ENCODE assay signal across 11 cellular contexts in the genomic region with DNA sequence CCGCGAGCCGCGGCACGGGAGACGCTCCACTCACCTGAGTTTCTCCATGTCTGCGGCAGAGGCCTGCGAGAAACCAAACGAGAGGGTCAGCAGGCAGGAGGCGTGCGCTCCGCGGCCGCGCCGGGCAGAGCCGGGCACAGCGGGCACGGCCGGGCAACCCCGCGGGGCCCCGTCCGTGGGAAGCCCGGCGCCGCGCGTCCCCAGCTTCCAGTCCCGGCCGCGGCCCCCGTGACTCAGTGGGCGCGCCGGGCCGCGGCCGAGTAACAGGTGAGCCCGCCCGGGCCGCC. TPM values are rescaled to one million over a fixed set of nuclear protein-coding genes. Genes with fewer than 3 reads are reported as not detected.
DNase-seq lines count a peak whose midpoint lies in the region; ATAC-seq and TF ChIP-seq lines count a peak whose summit lies in the region.
"Had no signal": no experiment of that assay in that cellular context is flagged by ENCODE, and none has a peak within 500 bp of the region (broad histone marks: within the 10 kb centered on the region; RNA-seq: fewer than 3 reads in every experiment).

No MANE protein-coding gene starts in this region.

- peak; percentile 7 for ATAC-seq in activated naive CD8-positive, alpha-beta T cell treated with anti-CD3 and anti-CD28 coated beads, Interleukin-2, amount 10 ng/mL, durations not matched to agents 7 days and 5 days (ENCODE audit: low read depth)
- ATAC-seq in upper lobe of right lung (no peak), GM21737 (IDR thresholded peaks at IDR 0.05; ENCODE audit: unreplicated experiment) (no peak)

- no peaks in the 10 kb centered on the region for H3K36me3 Mint-ChIP-seq in activated naive CD8-positive, alpha-beta T cell treated with anti-CD3 and anti-CD28 coated beads, Interleukin-2, amount 10 ng/mL, durations not matched to agents 7 days and 5 days
- no peaks in the 10 kb centered on the region for H3K36me3 Mint-ChIP-seq in activated naive CD8-positive, alpha-beta T cell treated with anti-CD3 and anti-CD28 coated beads for 36 hours
- H3K36me3 Mint-ChIP-seq in dendritic cell treated with granulocyte-macrophage colony-stimulating factor and Interleukin-4, amounts not matched to agents 40 ng/mL and 50 ng/mL, for 4 days (ENCODE audit: low read depth): no peaks in the 10 kb centered on the region

- WGBS in mesodermal cell (ENCODE audit: insufficient coverage in 2 of 2), 2 experiments: 1% methylated on average over 19 to 32 of the region's 42 CpGs

- POLR2A ChIA-PET in activated naive CD8-positive, alpha-beta T cell treated with anti-CD3 and anti-CD28 coated beads, Interleukin-2, amount 10 ng/mL, durations not matched to agents 7 days and 5 days (lab: Charles Lee): interaction anchor here (0.6 kb wide), 1 partner anchor 1192 kb away, joined by 3 read pairs; no protein-coding TSS in a partner anchor

- no peak for TF ChIP-seq CTCF in upper lobe of right lung (IDR thresholded peaks at IDR 0.05)

- H3K9me3 ChIP-seq in mesodermal cell (ENCODE audit: control insufficient read depth, low read length) (no peaks in the 10 kb centered on the region), upper lobe of right lung (no peaks in the 10 kb centered on the region)
- H3K9me3 ChIP-seq: adrenal gland had no signal

- H3K27me3 Mint-ChIP-seq in activated naive CD8-positive, alpha-beta T cell treated with anti-CD3 and anti-CD28 coated beads, Interleukin-2, amount 10 ng/mL, durations not matched to agents 7 days and 5 days: peaks cover 26% of the 10 kb centered on the region
- H3K27me3 Mint-ChIP-seq in activated naive CD8-positive, alpha-beta T cell treated with anti-CD3 and anti-CD28 coated beads for 36 hours: peaks cover 31% of the 10 kb centered on the region
- H3K27me3 Mint-ChIP-seq in dendritic cell treated with granulocyte-macrophage colony-stimulating factor and Interleukin-4, amounts not matched to agents 40 ng/mL and 50 ng/mL, for 4 days: peaks cover 88% of the 10 kb centered on the region

- H3K4me3 ChIP-seq in mesodermal cell (ENCODE audit: extremely low read depth, insufficient read depth, low read length, poor library complexity, severe bottlenecking): peak overlapping the region; percentile 38
- H3K4me3 ChIP-seq in upper lobe of right lung: peak overlapping the region; percentile 48

- H3K36me3 ChIP-seq in mesodermal cell (ENCODE audit: control insufficient read depth, insufficient read depth, low read length) (no peaks in the 10 kb centered on the region), upper lobe of right lung (no peaks in the 10 kb centered on the region)
- H3K36me3 ChIP-seq: adrenal gland had no signal

- H3K4me1 ChIP-seq in mesodermal cell (ENCODE audit: control insufficient read depth, insufficient read depth, low read length, poor library complexity, severe bottlenecking) (peaks cover 11% of the 10 kb centered on the region), upper lobe of right lung (peaks cover 12% of the 10 kb centered on the region)

- no peak for DNase-seq in activated naive CD8-positive, alpha-beta T cell treated with anti-CD3 and anti-CD28 coated beads, Interleukin-2, amount 10 ng/mL, durations not matched to agents 7 days and 5 days
- no peak for DNase-seq in activated naive CD8-positive, alpha-beta T cell treated with anti-CD3 and anti-CD28 coated beads for 36 hours
- DNase-seq in upper lobe of right lung (no peak), substantia nigra (lab: John Stamatoyannopoulos, UW) (no peak), middle frontal gyrus (ENCODE audit: extremely low spot score, low spot score) (no peak)
- DNase-seq: adrenal gland, NCI-H446 treated with DMSO at 0.1 percent for 48 hours, SW 1271 had no signal

- intact Hi-C loops in dendritic cell treated with granulocyte-macrophage colony-stimulating factor and Interleukin-4, amounts not matched to agents 40 ng/mL and 50 ng/mL, for 4 days (cut with micrococcal nuclease): no loop called here
- intact Hi-C loops in upper lobe of right lung (cut with DNase I): no loop called here

- peaks cover 2% of the 10 kb centered on the region for H3K4me1 Mint-ChIP-seq in activated naive CD8-positive, alpha-beta T cell treated with anti-CD3 and anti-CD28 coated beads, Interleukin-2, amount 10 ng/mL, durations not matched to agents 7 days and 5 days
- H3K4me1 Mint-ChIP-seq in activated naive CD8-positive, alpha-beta T cell treated with anti-CD3 and anti-CD28 coated beads for 36 hours: peaks cover 9% of the 10 kb centered on the region
- peaks cover 16% of the 10 kb centered on the region for H3K4me1 Mint-ChIP-seq in dendritic cell treated with granulocyte-macrophage colony-stimulating factor and Interleukin-4, amounts not matched to agents 40 ng/mL and 50 ng/mL, for 4 days (ENCODE audit: low read depth)

- H3K27ac ChIP-seq in mesodermal cell (ENCODE audit: low read depth, low read length, severe bottlenecking): no peak overlapping the region
- H3K27ac ChIP-seq in upper lobe of right lung: no peak overlapping the region
- H3K27ac ChIP-seq in substantia nigra (ENCODE audit: low read depth, low read length, poor library complexity, severe bottlenecking): no peak overlapping the region

- H3K27ac Mint-ChIP-seq in activated naive CD8-positive, alpha-beta T cell treated with anti-CD3 and anti-CD28 coated beads, Interleukin-2, amount 10 ng/mL, durations not matched to agents 7 days and 5 days: no peak overlapping the region
- H3K27ac Mint-ChIP-seq in activated naive CD8-positive, alpha-beta T cell treated with anti-CD3 and anti-CD28 coated beads for 36 hours: no peak overlapping the region
- H3K27ac Mint-ChIP-seq in dendritic cell treated with granulocyte-macrophage colony-stimulating factor and Interleukin-4, amounts not matched to agents 40 ng/mL and 50 ng/mL, for 4 days: no peak overlapping the region

- peaks cover 65% of the 10 kb centered on the region for H3K27me3 ChIP-seq in upper lobe of right lung

- H3K9me3 Mint-ChIP-seq in activated naive CD8-positive, alpha-beta T cell treated with anti-CD3 and anti-CD28 coated beads, Interleukin-2, amount 10 ng/mL, durations not matched to agents 7 days and 5 days: no peaks in the 10 kb centered on the region
- H3K9me3 Mint-ChIP-seq in activated naive CD8-positive, alpha-beta T cell treated with anti-CD3 and anti-CD28 coated beads for 36 hours: no peaks in the 10 kb centered on the region
- no peaks in the 10 kb centered on the region for H3K9me3 Mint-ChIP-seq in dendritic cell treated with granulocyte-macrophage colony-stimulating factor and Interleukin-4, amounts not matched to agents 40 ng/mL and 50 ng/mL, for 4 days

- H3K4me3 Mint-ChIP-seq in activated naive CD8-positive, alpha-beta T cell treated with anti-CD3 and anti-CD28 coated beads, Interleukin-2, amount 10 ng/mL, durations not matched to agents 7 days and 5 days: no peak overlapping the region
- no peak overlapping the region for H3K4me3 Mint-ChIP-seq in activated naive CD8-positive, alpha-beta T cell treated with anti-CD3 and anti-CD28 coated beads for 36 hours
- H3K4me3 Mint-ChIP-seq in dendritic cell treated with granulocyte-macrophage colony-stimulating factor and Interleukin-4, amounts not matched to agents 40 ng/mL and 50 ng/mL, for 4 days: peak overlapping the region; percentile 20

RNA-seq across cellular contexts. Expression of a gene that starts 19.4 kb away (rescaled TPM):
- total RNA-seq in activated naive CD8-positive, alpha-beta T cell treated with anti-CD3 and anti-CD28 coated beads, Interleukin-2, amount 10 ng/mL, durations not matched to agents 7 days and 5 days: 1 to 10 TPM; 1.5 to 2.3 TPM
- total RNA-seq in activated naive CD8-positive, alpha-beta T cell treated with anti-CD3 and anti-CD28 coated beads for 36 hours: 1 to 10 TPM; 5.9 to 6.6 TPM
- 2.0 TPM for polyA plus RNA-seq in mesodermal cell (2013, experiment 1 of 2)
- 2.0 TPM for polyA plus RNA-seq in mesodermal cell (2013, experiment 2 of 2)
- total RNA-seq in upper lobe of right lung: 1.5 TPM
